ENCODE assay signal across 8 cellular contexts in genomic region chr19:37506387-37507166, GRCh38. TPM values are rescaled to one million over a fixed set of nuclear protein-coding genes. Genes with fewer than 3 reads are reported as not detected.
DNase-seq lines count a peak whose midpoint lies in the region; ATAC-seq and TF ChIP-seq lines count a peak whose summit lies in the region.

Gene ZNF793 (plus strand): TSS chr19:37506939. CDS start chr19:37523440, 16,501 bp downstream.

- WGBS in endodermal cell (ENCODE audit: insufficient coverage in 1 of 2, insufficient read length in 1 of 2), 2 experiments: 1 to 3% methylated on average over 25 to 40 of the region's 40 CpGs
- WGBS in mesendoderm (ENCODE audit: extremely low coverage, insufficient coverage, low lambda C conversion rate): no CpG with 5 or more reads among the region's 40 CpGs

- ATAC-seq in GM21619 (IDR thresholded peaks at IDR 0.05; ENCODE audit: unreplicated experiment) (peak; percentile 75), HG03108 (IDR thresholded peaks at IDR 0.05; ENCODE audit: unreplicated experiment) (no peak)

- peak within 1 kb of the TSS; percentile 90 for H3K56ac ChIP-seq in mesendoderm (ENCODE audit: low read length)

- no peaks in the 10 kb centered on the region for H3K27me3 Mint-ChIP-seq in endodermal cell (ENCODE audit: insufficient read depth)

- H3K4me1 Mint-ChIP-seq in endodermal cell: peaks cover 10% of the 10 kb centered on the region

- peak within 1 kb of the TSS; percentile 99 for H4K5ac ChIP-seq in mesendoderm (ENCODE audit: low read length)

- H4K8ac ChIP-seq in mesendoderm (ENCODE audit: low read depth, low read length): no peak within 1 kb of the TSS

- no peak within 1 kb of the TSS for H2BK15ac ChIP-seq in mesendoderm (replicated peaks; ENCODE audit: low read depth)

- peaks cover 23% of the 10 kb centered on the region for H3K36me3 ChIP-seq in endodermal cell (ENCODE audit: control insufficient read depth, insufficient read depth, low read length)
- H3K36me3 ChIP-seq in mesendoderm (ENCODE audit: control insufficient read depth, insufficient read depth, low read length): no peaks in the 10 kb centered on the region

- no peak within 1 kb of the TSS for H2BK120ac ChIP-seq in mesendoderm (ENCODE audit: low read depth, low read length)

- H3K27ac ChIP-seq in endodermal cell (ENCODE audit: low read depth, low read length) (peak within 1 kb of the TSS; percentile 95), mesendoderm (ENCODE audit: low read depth, low read length) (peak within 1 kb of the TSS; percentile 88)

- H3K4me3 ChIP-seq in endodermal cell (ENCODE audit: low read length) (peak within 1 kb of the TSS; percentile 98), mesendoderm (ENCODE audit: low read length) (peak within 1 kb of the TSS; percentile 86)

- H3K18ac ChIP-seq in mesendoderm (ENCODE audit: low read length): peak within 1 kb of the TSS; percentile 77

- peak within 1 kb of the TSS; percentile 96 for H2BK5ac ChIP-seq in mesendoderm (ENCODE audit: low read length)

- H3K23ac ChIP-seq in mesendoderm (ENCODE audit: low read length): peak within 1 kb of the TSS; percentile 51

- peaks cover 21% of the 10 kb centered on the region for H3K9me3 Mint-ChIP-seq in endodermal cell

- H3K27me3 ChIP-seq in endodermal cell (ENCODE audit: control insufficient read depth, insufficient read depth, low read length, poor library complexity, severe bottlenecking) (no peaks in the 10 kb centered on the region), mesendoderm (ENCODE audit: insufficient read depth, low read length, poor library complexity) (no peaks in the 10 kb centered on the region)

- peak within 1 kb of the TSS; percentile 81 for H3K4ac ChIP-seq in mesendoderm (ENCODE audit: low read depth, low read length)

- DNase-seq in Ammon's horn (ENCODE audit: low spot score) (peak; percentile 86), NCI-H345 (lab: John Stamatoyannopoulos, UW) (peak; percentile 97), endodermal cell (peak; percentile 94), mesendoderm (peak; percentile 96)
- peak; percentile 92 for DNase-seq in activated CD8-positive, alpha-beta memory T cell treated with anti-CD3 and anti-CD28 coated beads for 24 hours
- DNase-seq in stimulated activated CD4-positive, alpha-beta T cell treated with anti-CD3 and anti-CD28 coated beads, TNF-alpha, amount 100 ng/mL, for 48 hours (ENCODE audit: low read depth in 3 of 3): peak; percentile 47 to 72 (median 62)

- TF ChIP-seq CTCF in endodermal cell (conservative IDR thresholded peaks at IDR 0.05): no peak

- peaks cover 38% of the 10 kb centered on the region for H3K9me3 ChIP-seq in endodermal cell (ENCODE audit: control insufficient read depth, low read length)

- peak within 1 kb of the TSS; percentile 63 for H3K4me2 ChIP-seq in mesendoderm (ENCODE audit: low read length)

- no peak within 1 kb of the TSS for H3K4me3 Mint-ChIP-seq in endodermal cell

- H3K9ac ChIP-seq in endodermal cell (ENCODE audit: extremely low read depth, low read length, poor library complexity, severe bottlenecking) (peak within 1 kb of the TSS; percentile 97), mesendoderm (ENCODE audit: low read length) (peak within 1 kb of the TSS; percentile 98)

- peaks cover 5% of the 10 kb centered on the region for H3K79me2 ChIP-seq in mesendoderm (ENCODE audit: control insufficient read depth, insufficient read depth, low read length)

- no peak within 1 kb of the TSS for H3K27ac Mint-ChIP-seq in endodermal cell

- peaks cover 14% of the 10 kb centered on the region for H3K4me1 ChIP-seq in endodermal cell (ENCODE audit: control insufficient read depth, insufficient read depth, low read length)
- H3K4me1 ChIP-seq in mesendoderm (ENCODE audit: control insufficient read depth, low read depth, low read length): peaks cover 5% of the 10 kb centered on the region

- H3K79me1 ChIP-seq in mesendoderm (ENCODE audit: low read length): peaks cover 9% of the 10 kb centered on the region

- H2AK5ac ChIP-seq in mesendoderm (ENCODE audit: low read length): peak within 1 kb of the TSS; percentile 27

- peaks cover 26% of the 10 kb centered on the region for H3K36me3 Mint-ChIP-seq in endodermal cell (ENCODE audit: low read depth)

RNA-seq across cellular contexts. Expression of gene ZNF793, which starts in this region (rescaled TPM):
- 10 to 100 TPM; 18.4 to 18.6 TPM for total RNA-seq in endodermal cell
- 9.0 TPM for polyA plus RNA-seq in endodermal cell (2013, experiment 1 of 2)
- polyA plus RNA-seq in endodermal cell (2013, experiment 2 of 2): 8.1 TPM
- polyA plus RNA-seq in mesendoderm (2013, experiment 1 of 2): 5.5 TPM
- 5.5 TPM for polyA plus RNA-seq in mesendoderm (2013, experiment 2 of 2)
